ENCODE assay signal across 14 cellular contexts in genomic region chr9:89185980-89186379, GRCh38. TPM values are rescaled to one million over a fixed set of nuclear protein-coding genes. Genes with fewer than 3 reads are reported as not detected.
DNase-seq lines count a peak whose midpoint lies in the region; ATAC-seq and TF ChIP-seq lines count a peak whose summit lies in the region.
"Had no signal": no experiment of that assay in that cellular context is flagged by ENCODE, and none has a peak within 500 bp of the region (broad histone marks: within the 10 kb centered on the region; RNA-seq: fewer than 3 reads in every experiment).

No MANE protein-coding gene starts in this region.

- H3K36me3 Mint-ChIP-seq in neural crest cell (ENCODE audit: low read depth) (no peaks in the 10 kb centered on the region), Calu3 (ENCODE audit: insufficient read depth, unreplicated experiment) (no peaks in the 10 kb centered on the region)
- H3K36me3 Mint-ChIP-seq: natural killer cell had no signal

- no peaks in the 10 kb centered on the region for H3K9me3 ChIP-seq in NT2/D1 (ENCODE audit: insufficient read depth, low read length)

- DNase-seq in H7: peak; percentile 56
- peak; percentile 42 for DNase-seq in NT2/D1 (ENCODE audit: low read depth, low spot score)
- DNase-seq in choroid plexus epithelial cell (ENCODE audit: low read depth): peak; percentile 37
- peak; percentile 42 for DNase-seq in neural crest cell (ENCODE audit: low read depth, low spot score)
- DNase-seq in medulla oblongata (ENCODE audit: extremely low spot score): no peak
- no peak for DNase-seq in Calu3
- DNase-seq: activated CD4-positive, alpha-beta T cell treated with anti-CD3 and anti-CD28 coated beads for 4 hours; kidney; natural killer cell; NCI-H1048; NCI-H69; small intestine had no signal

- intact Hi-C loops in Calu3 (cut with micrococcal nuclease; ENCODE audit: unreplicated experiment): loop anchor here (10.0 kb wide), 1 partner anchor 161 kb away; no protein-coding TSS in a partner anchor

- no peak overlapping the region for H3K9ac ChIP-seq in NT2/D1 (ENCODE audit: insufficient read length, low read depth)

- BruUV-seq in Calu3 (replicated peaks; lab: Mats Ljungman, UMichigan): no TSS peak

- ATAC-seq in GM21515 (IDR thresholded peaks at IDR 0.05; ENCODE audit: unreplicated experiment): no peak
- ATAC-seq: activated T-helper 17 cell treated with anti-CD3 and anti-CD28 coated beads, Interleukin-2, amount 50 U/mL, for 72 hours had no signal

- H3K9me3 Mint-ChIP-seq in neural crest cell: no peaks in the 10 kb centered on the region
- no peaks in the 10 kb centered on the region for H3K9me3 Mint-ChIP-seq in Calu3 (ENCODE audit: low read depth, unreplicated experiment)
- H3K9me3 Mint-ChIP-seq: activated T-helper 17 cell treated with anti-CD3 and anti-CD28 coated beads, Interleukin-2, amount 50 U/mL, for 72 hours; natural killer cell had no signal

- H3K27ac Mint-ChIP-seq in neural crest cell (ENCODE audit: unreplicated experiment) (no peak overlapping the region), Calu3 (ENCODE audit: unreplicated experiment) (no peak overlapping the region)
- H3K27ac Mint-ChIP-seq: activated T-helper 17 cell treated with anti-CD3 and anti-CD28 coated beads, Interleukin-2, amount 50 U/mL, for 72 hours; natural killer cell had no signal

- no peaks in the 10 kb centered on the region for H3K36me3 ChIP-seq in H7 (replicated peaks; ENCODE audit: control insufficient read depth, insufficient read depth, low read length)
- H3K36me3 ChIP-seq in NT2/D1 (ENCODE audit: insufficient read depth, insufficient read length, low read length): no peaks in the 10 kb centered on the region

- H3K4me1 ChIP-seq in NT2/D1 (ENCODE audit: insufficient read depth, insufficient read length): no peaks in the 10 kb centered on the region

- H3K4me3 ChIP-seq in H7 (ENCODE audit: insufficient read depth, low read depth, low read length): no peak overlapping the region
- no peak overlapping the region for H3K4me3 ChIP-seq in NT2/D1 (ENCODE audit: insufficient read length, low read depth)
- H3K4me3 ChIP-seq in choroid plexus epithelial cell (ENCODE audit: low read depth, low read length): no peak overlapping the region

- H3K27me3 ChIP-seq in H7 (ENCODE audit: control insufficient read depth, insufficient read depth, low read length) (no peaks in the 10 kb centered on the region; the same call in 1 of the 2 replicates), NT2/D1 (ENCODE audit: insufficient read depth, insufficient read length) (no peaks in the 10 kb centered on the region)

- H3K27me3 Mint-ChIP-seq in neural crest cell (ENCODE audit: low read depth) (no peaks in the 10 kb centered on the region), Calu3 (ENCODE audit: unreplicated experiment) (peaks cover 11% of the 10 kb centered on the region)

- H3K4me3 Mint-ChIP-seq in neural crest cell (no peak overlapping the region), Calu3 (ENCODE audit: low read depth, unreplicated experiment) (no peak overlapping the region)
- H3K4me3 Mint-ChIP-seq: activated T-helper 17 cell treated with anti-CD3 and anti-CD28 coated beads, Interleukin-2, amount 50 U/mL, for 72 hours; natural killer cell had no signal

- CTCF ChIA-PET in Calu3 (lab: Charles Lee): no interaction called here

- TF ChIP-seq CTCF in choroid plexus epithelial cell (conservative IDR thresholded peaks at IDR 0.05; ENCODE audit: low read depth, low read length): no peak
- TF ChIP-seq CTCF in neural crest cell (conservative IDR thresholded peaks at IDR 0.05): no peak
- TF ChIP-seq CTCF in Calu3 (IDR thresholded peaks at IDR 0.05; ENCODE audit: unreplicated experiment): no peak

- H3K4me1 Mint-ChIP-seq in neural crest cell (peaks cover 22% of the 10 kb centered on the region), Calu3 (ENCODE audit: low read depth, unreplicated experiment) (peaks cover 7% of the 10 kb centered on the region)
- H3K4me1 Mint-ChIP-seq: activated T-helper 17 cell treated with anti-CD3 and anti-CD28 coated beads, Interleukin-2, amount 50 U/mL, for 72 hours; natural killer cell had no signal

RNA-seq across cellular contexts. Expression of gene SHC3, which starts 7.4 kb away (rescaled TPM):
- 8.2 and 13.2 TPM in 2 replicates for total RNA-seq in H7 (2014; rRNA removed; shearing (Covaris generic))
- total RNA-seq in neural crest cell (14.9 and 17.7 TPM in 2 replicates), Calu3 (2022) (2.3 and 4.0 TPM in 2 replicates)
- total RNA-seq: activated T-helper 17 cell treated with anti-CD3 and anti-CD28 coated beads, Interleukin-2, amount 50 U/mL, for 72 hours had no signal

Comparison
In these comparisons a context has a peak if more than half of its experiments do, and no peak if none do; other contexts are left out.
1. DNase-seq: peak in H7 (single experiment), NT2/D1 (single experiment), choroid plexus epithelial cell (single experiment) and neural crest cell (single experiment); none in medulla oblongata (single experiment) and Calu3 (single experiment).